ENCODE assay signal across 14 cellular contexts in genomic region chr22:21961886-21962654, GRCh38. TPM values are rescaled to one million over a fixed set of nuclear protein-coding genes. Genes with fewer than 3 reads are reported as not detected.
DNase-seq lines count a peak whose midpoint lies in the region; ATAC-seq and TF ChIP-seq lines count a peak whose summit lies in the region.
"Had no signal": no experiment of that assay in that cellular context is flagged by ENCODE, and none has a peak within 500 bp of the region (broad histone marks: within the 10 kb centered on the region; RNA-seq: fewer than 3 reads in every experiment).

No MANE protein-coding gene starts in this region.

- POLR2A ChIA-PET in AG04450 (lab: Yijun Ruan, JAX): no interaction called here
- POLR2A ChIA-PET in HEK293 (lab: Yijun Ruan, JAX): no interaction called here

- no peak for TF ChIP-seq CTCF in AG04450 (IDR thresholded peaks at IDR 0.05; ENCODE audit: low read depth, low read length)
- no peak for TF ChIP-seq CTCF in HEK293 (tag by site-specific recombination; IDR thresholded peaks at IDR 0.05)
- TF ChIP-seq CTCF in brain microvascular endothelial cell (IDR thresholded peaks at IDR 0.05; ENCODE audit: low read depth, low read length, missing control alignments): no peak
- TF ChIP-seq CTCF in left lung (IDR thresholded peaks at IDR 0.05): no peak

- peak; percentile 32 for ATAC-seq in left lung
- ATAC-seq in stimulated activated effector memory CD8-positive, alpha-beta T cell treated with anti-CD3 and anti-CD28 coated beads, Interleukin-12 subunit alpha, Interleukin-12 subunit beta, amount 100 ng/mL, for 72 hours: no peak
- ATAC-seq in HG03460 (IDR thresholded peaks at IDR 0.05; ENCODE audit: unreplicated experiment): no peak

- H3K4me3 ChIP-seq in AG04450 (ENCODE audit: low read depth, low read length) (no peak overlapping the region), HEK293 (ENCODE audit: low read depth, low read length) (no peak overlapping the region), brain microvascular endothelial cell (ENCODE audit: low read depth, low read length) (no peak overlapping the region), left lung (no peak overlapping the region)
- H3K4me3 ChIP-seq: BLaER1 had no signal

- no peak overlapping the region for H3K27ac Mint-ChIP-seq in stimulated activated effector memory CD8-positive, alpha-beta T cell treated with anti-CD3 and anti-CD28 coated beads, Interleukin-12 subunit alpha, Interleukin-12 subunit beta, amount 100 ng/mL, for 72 hours
- H3K27ac Mint-ChIP-seq: activated T-helper 1 cell treated with anti-CD3 and anti-CD28 coated beads, Interleukin-12 subunit alpha, Interleukin-12 subunit beta, Interleukin-2, Interleukin-4 antibody, amounts not matched to agents 30 ng/mL and 10 ng/mL and 1 ng/mL, durations not matched to agents 14 hours and 24 hours and 36 hours had no signal

- no peaks in the 10 kb centered on the region for H3K9me3 Mint-ChIP-seq in stimulated activated effector memory CD8-positive, alpha-beta T cell treated with anti-CD3 and anti-CD28 coated beads, Interleukin-12 subunit alpha, Interleukin-12 subunit beta, amount 100 ng/mL, for 72 hours
- H3K9me3 Mint-ChIP-seq: activated T-helper 1 cell treated with anti-CD3 and anti-CD28 coated beads, Interleukin-12 subunit alpha, Interleukin-12 subunit beta, Interleukin-2, Interleukin-4 antibody, amounts not matched to agents 30 ng/mL and 10 ng/mL and 1 ng/mL, durations not matched to agents 14 hours and 24 hours and 36 hours had no signal

- H3K4me1 ChIP-seq in HEK293 (ENCODE audit: control insufficient read depth, insufficient read depth, low read length) (no peaks in the 10 kb centered on the region), left lung (no peaks in the 10 kb centered on the region)
- H3K4me1 ChIP-seq: BLaER1 had no signal

- no peak overlapping the region for H3K4me3 Mint-ChIP-seq in stimulated activated effector memory CD8-positive, alpha-beta T cell treated with anti-CD3 and anti-CD28 coated beads, Interleukin-12 subunit alpha, Interleukin-12 subunit beta, amount 100 ng/mL, for 72 hours
- H3K4me3 Mint-ChIP-seq: activated T-helper 1 cell treated with anti-CD3 and anti-CD28 coated beads, Interleukin-12 subunit alpha, Interleukin-12 subunit beta, Interleukin-2, Interleukin-4 antibody, amounts not matched to agents 30 ng/mL and 10 ng/mL and 1 ng/mL, durations not matched to agents 14 hours and 24 hours and 36 hours had no signal

- intact Hi-C loops in left lung (cut with DNase I): no loop called here

- H3K27me3 ChIP-seq in AG04450 (ENCODE audit: control insufficient read depth, insufficient read depth, low read length) (no peaks in the 10 kb centered on the region), brain microvascular endothelial cell (replicated peaks) (no peaks in the 10 kb centered on the region), left lung (no peaks in the 10 kb centered on the region)
- H3K27me3 ChIP-seq: BLaER1 had no signal

- H3K4me1 Mint-ChIP-seq in stimulated activated effector memory CD8-positive, alpha-beta T cell treated with anti-CD3 and anti-CD28 coated beads, Interleukin-12 subunit alpha, Interleukin-12 subunit beta, amount 100 ng/mL, for 72 hours: no peaks in the 10 kb centered on the region

- DNase-seq in AG04450 (ENCODE audit: low read depth, low spot score): peak; percentile 13
- DNase-seq in brain microvascular endothelial cell: peak; percentile 41
- no peak for DNase-seq in left lung
- DNase-seq in stimulated activated effector memory CD8-positive, alpha-beta T cell treated with anti-CD3 and anti-CD28 coated beads, Interleukin-12 subunit alpha, Interleukin-12 subunit beta, amount 100 ng/mL, for 72 hours (ENCODE audit: low spot score in 2 of 2): no peak
- DNase-seq in activated gamma-delta T cell (lab: John Stamatoyannopoulos, UW): no peak
- DNase-seq in stimulated activated CD4-positive, alpha-beta T cell treated with anti-CD3 and anti-CD28 coated beads, Interleukin-15, amount 100 ng/mL, for 24 hours: no peak
- DNase-seq: central memory CD4-positive, alpha-beta T cell; kidney; NCI-H1417 treated with DMSO at 0.1 percent for 48 hours; NCI-H82 had no signal

- H3K36me3 ChIP-seq in HEK293 (ENCODE audit: control insufficient read depth in 2 of 2, insufficient read depth in 1 of 2, low read length in 2 of 2): peaks cover 5 to 94% of the 10 kb centered on the region in 2 experiments; a peak in 2 of 3 replicates
- peaks cover 83% of the 10 kb centered on the region for H3K36me3 ChIP-seq in brain microvascular endothelial cell (replicated peaks)
- H3K36me3 ChIP-seq in left lung: peaks cover 0 to 95% of the 10 kb centered on the region in 2 donors

- H3K36me3 Mint-ChIP-seq in stimulated activated effector memory CD8-positive, alpha-beta T cell treated with anti-CD3 and anti-CD28 coated beads, Interleukin-12 subunit alpha, Interleukin-12 subunit beta, amount 100 ng/mL, for 72 hours: peaks cover 57% of the 10 kb centered on the region

- H3K27ac ChIP-seq in AG04450 (ENCODE audit: low read depth, low read length) (no peak overlapping the region), HEK293 (ENCODE audit: extremely low read depth, low read depth, low read length) (no peak overlapping the region), brain microvascular endothelial cell (no peak overlapping the region), left lung (no peak overlapping the region)
- H3K27ac ChIP-seq: BLaER1 had no signal

- CTCF ChIA-PET in AG04450 (lab: Charles Lee): interaction anchor here (1.4 to 3.1 kb wide), 2 partner anchors 10 kb away, joined by 4 to 15 read pairs; partner anchors contain the start of gene PPM1F
- CTCF ChIA-PET in HEK293 (lab: Yijun Ruan, JAX): interaction anchor here (1.0 to 9.3 kb wide), 4 partner anchors 9 to 24 kb away, joined by 4 to 47 read pairs (median 7); partner anchors contain the start of gene PPM1F

- H3K9me3 ChIP-seq in AG04450 (ENCODE audit: control insufficient read depth, insufficient read depth, low read length): no peaks in the 10 kb centered on the region; the same call in 1 of the 2 replicates
- no peaks in the 10 kb centered on the region for H3K9me3 ChIP-seq in HEK293 (ENCODE audit: control insufficient read depth, insufficient read depth, low read depth, low read length)
- no peaks in the 10 kb centered on the region for H3K9me3 ChIP-seq in left lung
- H3K9me3 ChIP-seq: BLaER1 had no signal

- in situ Hi-C loops in brain microvascular endothelial cell (cut with HindIII; ENCODE audit: low pct_ligation_motif_present, low sequenced_read_pairs): no loop called here

TF ChIP-seq in HEK293, 187 proteins besides CTCF, POLR2A, EP300 and RAD21 (continues in another document):
- TF ChIP-seq ZSCAN18 (tag by site-specific recombination; IDR thresholded peaks at IDR 0.05): no peak
- TF ChIP-seq, protein P1, sequence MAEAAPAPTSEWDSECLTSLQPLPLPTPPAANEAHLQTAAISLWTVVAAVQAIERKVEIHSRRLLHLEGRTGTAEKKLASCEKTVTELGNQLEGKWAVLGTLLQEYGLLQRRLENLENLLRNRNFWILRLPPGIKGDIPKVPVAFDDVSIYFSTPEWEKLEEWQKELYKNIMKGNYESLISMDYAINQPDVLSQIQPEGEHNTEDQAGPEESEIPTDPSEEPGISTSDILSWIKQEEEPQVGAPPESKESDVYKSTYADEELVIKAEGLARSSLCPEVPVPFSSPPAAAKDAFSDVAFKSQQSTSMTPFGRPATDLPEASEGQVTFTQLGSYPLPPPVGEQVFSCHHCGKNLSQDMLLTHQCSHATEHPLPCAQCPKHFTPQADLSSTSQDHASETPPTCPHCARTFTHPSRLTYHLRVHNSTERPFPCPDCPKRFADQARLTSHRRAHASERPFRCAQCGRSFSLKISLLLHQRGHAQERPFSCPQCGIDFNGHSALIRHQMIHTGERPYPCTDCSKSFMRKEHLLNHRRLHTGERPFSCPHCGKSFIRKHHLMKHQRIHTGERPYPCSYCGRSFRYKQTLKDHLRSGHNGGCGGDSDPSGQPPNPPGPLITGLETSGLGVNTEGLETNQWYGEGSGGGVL (tag by site-specific recombination; IDR thresholded peaks at IDR 0.05): no peak
- no peak for TF ChIP-seq BCL11B (tag by site-specific recombination; IDR thresholded peaks at IDR 0.05; ENCODE audit: low read depth)
- TF ChIP-seq KLF10 (tag by site-specific recombination; IDR thresholded peaks at IDR 0.05): no peak
- TF ChIP-seq ZNF473 (tag by site-specific recombination; IDR thresholded peaks at IDR 0.05): no peak
- TF ChIP-seq ZIC2 (tag by site-specific recombination; IDR thresholded peaks at IDR 0.05): 0 out of 2 replicates have a peak, but pooled peaks have one; percentile 13
- TF ChIP-seq SP7 (tag by site-specific recombination; IDR thresholded peaks at IDR 0.05): no peak
- no peak for TF ChIP-seq ZNF394 (tag by site-specific recombination; IDR thresholded peaks at IDR 0.05; ENCODE audit: borderline replicate concordance)
- no peak for TF ChIP-seq BCL6B (tag by site-specific recombination; IDR thresholded peaks at IDR 0.05)
- 0 out of 2 replicates have a peak, but pooled peaks have one; percentile 18 for TF ChIP-seq EGR2 (tag by site-specific recombination; IDR thresholded peaks at IDR 0.05; ENCODE audit: low read depth)
- TF ChIP-seq ZNF747 (tag by site-specific recombination; IDR thresholded peaks at IDR 0.05): no peak

RNA-seq across cellular contexts. Expression of gene PPM1F, which starts 9.4 kb away (rescaled TPM):
- polyA plus RNA-seq in AG04450 (2011; rRNA removed): 17.7 and 21.2 TPM in 2 replicates
- polyA minus RNA-seq in AG04450 (2011; rRNA and poly(A)+ RNA removed): 11.4 and 12.0 TPM in 2 replicates
- total RNA-seq in left lung: 10 to 100 TPM; 31.0 to 55.8 TPM

RNA-seq across cellular contexts. Expression of gene TOP3B, which starts 20.5 kb away (rescaled TPM):
- polyA plus RNA-seq in AG04450 (2011; rRNA removed): 10.3 and 13.2 TPM in 2 replicates
- 15.9 and 21.4 TPM in 2 replicates for polyA minus RNA-seq in AG04450 (2011; rRNA and poly(A)+ RNA removed)
- 10 to 100 TPM; 22.5 to 33.6 TPM for total RNA-seq in left lung

Comparison
In these comparisons a context has a peak if more than half of its experiments do, and no peak if none do; other contexts are left out.
1. DNase-seq: peak in AG04450 (single experiment) and brain microvascular endothelial cell (single experiment); none in left lung (0 of 2), stimulated activated effector memory CD8-positive, alpha-beta T cell treated with anti-CD3 and anti-CD28 coated beads, Interleukin-12 subunit alpha, Interleukin-12 subunit beta, amount 100 ng/mL, for 72 hours (0 of 2), activated gamma-delta T cell (single experiment) and stimulated activated CD4-positive, alpha-beta T cell treated with anti-CD3 and anti-CD28 coated beads, Interleukin-15, amount 100 ng/mL, for 24 hours (single experiment).